In the genomic region with DNA sequence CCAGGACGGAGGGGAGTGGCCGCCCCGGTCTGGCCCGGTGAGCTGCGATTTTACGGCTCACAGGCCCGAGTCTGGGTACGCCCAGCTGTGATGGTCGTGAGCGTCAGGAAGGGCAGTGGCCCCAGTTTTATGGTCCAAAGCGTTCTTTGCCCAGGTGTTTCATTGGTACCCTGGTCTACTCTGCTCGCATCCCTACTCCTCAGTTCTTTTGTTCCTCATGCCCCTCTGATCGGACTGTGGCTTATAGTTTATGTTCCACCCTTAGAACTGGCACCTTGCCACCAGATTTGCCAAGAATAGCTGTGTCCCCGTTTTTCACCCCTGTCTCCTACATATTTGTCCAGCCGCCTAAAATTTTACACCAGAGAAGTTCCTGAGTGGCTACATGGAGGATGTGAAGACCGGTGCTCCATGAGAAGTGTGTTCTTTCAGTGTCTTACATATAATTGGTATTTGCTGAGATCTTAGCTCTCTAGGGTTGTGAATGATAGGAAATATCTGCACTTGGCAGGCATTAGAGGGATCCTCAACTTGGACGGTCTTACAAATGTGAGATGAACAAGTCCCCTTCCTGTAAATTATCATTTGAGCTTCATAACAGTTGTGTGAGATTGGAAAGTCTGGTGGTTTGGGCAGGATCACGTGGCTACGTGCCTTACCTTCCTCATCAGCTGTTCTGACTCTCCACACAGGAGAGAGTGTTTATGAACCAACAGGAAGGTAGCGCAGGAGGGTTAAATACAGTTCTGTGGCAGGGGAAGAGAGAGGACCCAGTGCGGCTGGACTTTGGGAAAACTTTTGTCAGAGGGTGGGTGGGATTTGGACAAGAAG, we compare ENCODE assay signal across 8 cellular contexts. TPM values are rescaled to one million over a fixed set of nuclear protein-coding genes. Genes with fewer than 3 reads are reported as not detected.
DNase-seq lines count a peak whose midpoint lies in the region; ATAC-seq and TF ChIP-seq lines count a peak whose summit lies in the region.

No MANE protein-coding gene starts in this region.

- RAD21 ChIA-PET in HCT116 (lab: Charles Lee; ENCODE audit: low non-redundant PET in 1 of 2, low total read pairs in 2 of 2, uncharacterized antibody in 2 of 2, unreplicated experiment in 2 of 2) = interaction anchor here in 1 of 2 experiments (1.1 kb wide), 1 partner anchor 21 kb away, joined by 3 read pairs; no protein-coding TSS in a partner anchor

- H3K27ac ChIP-seq in HCT116 (ENCODE audit: low read depth, low read length) = peak overlapping the region; percentile 86

- POLR2A ChIA-PET in HCT116 (lab: Charles Lee) = interaction anchor here (1.0 to 2.0 kb wide), 2 partner anchors 14 to 346 kb away, joined by 3 to 5 read pairs; a partner anchor contains a TSS
- POLR2A ChIA-PET in activated CD4-positive, alpha-beta memory T cell treated with anti-CD3 and anti-CD28 coated beads, Interleukin-2, amount 10 ng/mL, durations not matched to agents 7 days and 5 days (lab: Charles Lee) = interaction anchor here (0.6 to 3.0 kb wide), 12 partner anchors 13 to 1661 kb away, joined by 3 to 26 read pairs (median 8); a partner anchor contains a TSS

- H3K9me3 ChIP-seq in BE2C (no peaks in the 10 kb centered on the region), HCT116 (ENCODE audit: control insufficient read depth in 1 of 2, insufficient read depth in 1 of 2, low read depth in 1 of 2, low read length in 2 of 2) (no peaks in the 10 kb centered on the region), iPS-15b (ENCODE audit: control insufficient read depth, insufficient read depth, low read length) (no peaks in the 10 kb centered on the region)

- no peak overlapping the region for H3K4me3 Mint-ChIP-seq in activated CD4-positive, alpha-beta memory T cell treated with anti-CD3 and anti-CD28 coated beads, Interleukin-2, amount 10 ng/mL, durations not matched to agents 7 days and 5 days
- H3K4me3 Mint-ChIP-seq in CD14-positive monocyte (no peak overlapping the region), progenitor cell of endocrine pancreas (ENCODE audit: low read depth) (no peak overlapping the region)

- peaks cover 28% of the 10 kb centered on the region for H3K4me1 Mint-ChIP-seq in activated CD4-positive, alpha-beta memory T cell treated with anti-CD3 and anti-CD28 coated beads, Interleukin-2, amount 10 ng/mL, durations not matched to agents 7 days and 5 days
- peaks cover 34% of the 10 kb centered on the region for H3K4me1 Mint-ChIP-seq in CD14-positive monocyte
- H3K4me1 Mint-ChIP-seq in progenitor cell of endocrine pancreas (ENCODE audit: low read depth) = peaks cover 13% of the 10 kb centered on the region

- no peaks in the 10 kb centered on the region for H3K27me3 Mint-ChIP-seq in activated CD4-positive, alpha-beta memory T cell treated with anti-CD3 and anti-CD28 coated beads, Interleukin-2, amount 10 ng/mL, durations not matched to agents 7 days and 5 days
- H3K27me3 Mint-ChIP-seq in CD14-positive monocyte (ENCODE audit: low read depth in 3 of 3) = peaks cover 0 to 6% (median 2%) of the 10 kb centered on the region in 3 donors
- no peaks in the 10 kb centered on the region for H3K27me3 Mint-ChIP-seq in progenitor cell of endocrine pancreas

- TF ChIP-seq CTCF in BE2C (IDR thresholded peaks at IDR 0.05; ENCODE audit: low read depth, low read length) = no peak
- no peak for TF ChIP-seq CTCF in HCT116 (IDR thresholded peaks at IDR 0.05 in 2 of 3, conservative IDR thresholded peaks at IDR 0.05 in 1 of 3; ENCODE audit: borderline replicate concordance in 1 of 3, insufficient read depth in 1 of 3, low read depth in 2 of 3, low read length in 2 of 3)
- no peak for TF ChIP-seq CTCF in CD14-positive monocyte (IDR thresholded peaks at IDR 0.05)
- no peak for TF ChIP-seq CTCF in progenitor cell of endocrine pancreas (IDR thresholded peaks at IDR 0.05; ENCODE audit: unreplicated experiment)

- H3K9ac ChIP-seq in HCT116 (ENCODE audit: low read length) = peak overlapping the region; percentile 89
- H3K9ac ChIP-seq in iPS-15b (ENCODE audit: low read depth, low read length) = peak overlapping the region; percentile 93

- no peaks in the 10 kb centered on the region for H3K9me2 ChIP-seq in HCT116 (ENCODE audit: insufficient read depth)

- TF ChIP-seq RAD21 in HCT116 (IDR thresholded peaks at IDR 0.05; ENCODE audit: low read depth) = no peak

- intact Hi-C loops in HCT116 (cut with micrococcal nuclease) = loop anchor here (2.0 kb wide), 1 partner anchor 389 kb away; a partner anchor contains a TSS
- intact Hi-C loops in CD14-positive monocyte (cut with micrococcal nuclease) = no loop called here

- H3K27me3 ChIP-seq in BE2C = no peaks in the 10 kb centered on the region
- no peaks in the 10 kb centered on the region for H3K27me3 ChIP-seq in HCT116 (ENCODE audit: insufficient read depth, low read length)
- H3K27me3 ChIP-seq in iPS-15b (ENCODE audit: control insufficient read depth, insufficient read depth, low read length) = no peaks in the 10 kb centered on the region

- H3K36me3 Mint-ChIP-seq in activated CD4-positive, alpha-beta memory T cell treated with anti-CD3 and anti-CD28 coated beads, Interleukin-2, amount 10 ng/mL, durations not matched to agents 7 days and 5 days (ENCODE audit: low read depth) = no peaks in the 10 kb centered on the region
- H3K36me3 Mint-ChIP-seq in CD14-positive monocyte (peaks cover 0 to 7% of the 10 kb centered on the region in 2 donors), progenitor cell of endocrine pancreas (ENCODE audit: insufficient read depth) (no peaks in the 10 kb centered on the region)

- peak overlapping the region; percentile 96 for H3K4me2 ChIP-seq in HCT116 (ENCODE audit: low read length)

- no peaks in the 10 kb centered on the region for H3K9me3 Mint-ChIP-seq in activated CD4-positive, alpha-beta memory T cell treated with anti-CD3 and anti-CD28 coated beads, Interleukin-2, amount 10 ng/mL, durations not matched to agents 7 days and 5 days
- H3K9me3 Mint-ChIP-seq in CD14-positive monocyte (peaks cover 4 to 10% (median 9%) of the 10 kb centered on the region in 7 donors), progenitor cell of endocrine pancreas (ENCODE audit: low read depth) (no peaks in the 10 kb centered on the region)

- H3K4me1 ChIP-seq in BE2C = peaks cover 33% of the 10 kb centered on the region
- peaks cover 14 to 56% of the 10 kb centered on the region in 2 experiments for H3K4me1 ChIP-seq in HCT116 (ENCODE audit: control insufficient read depth in 1 of 2, insufficient read depth in 2 of 2, low read length in 2 of 2)
- peaks cover 25% of the 10 kb centered on the region for H3K4me1 ChIP-seq in iPS-15b (ENCODE audit: control insufficient read depth, insufficient read depth, low read length)

- H3K36me3 ChIP-seq in BE2C = no peaks in the 10 kb centered on the region
- H3K36me3 ChIP-seq in HCT116 (ENCODE audit: control insufficient read depth in 1 of 2, insufficient read depth in 2 of 2, low read length in 2 of 2) = no peaks in the 10 kb centered on the region
- no peaks in the 10 kb centered on the region for H3K36me3 ChIP-seq in iPS-15b (ENCODE audit: control insufficient read depth, insufficient read depth, low read length)

- TF ChIP-seq POLR2A in HCT116 (IDR thresholded peaks at IDR 0.05; ENCODE audit: borderline replicate concordance, extremely low read depth, insufficient read depth, insufficient read length) = no peak

- BruUV-seq in HCT116 (replicated peaks; lab: Mats Ljungman, UMichigan) = TSS peak; percentile 63

- CTCF ChIA-PET in HCT116 (lab: Charles Lee) = interaction anchor here (1.3 to 1.5 kb wide), 2 partner anchors 54 to 234 kb away, joined by 4 to 5 read pairs; no protein-coding TSS in a partner anchor
- CTCF ChIA-PET in activated CD4-positive, alpha-beta memory T cell treated with anti-CD3 and anti-CD28 coated beads, Interleukin-2, amount 10 ng/mL, durations not matched to agents 7 days and 5 days (lab: Charles Lee) = interaction anchor here (0.6 to 2.1 kb wide), 3 partner anchors 9 to 43 kb away, joined by 3 to 6 read pairs (median 3); no protein-coding TSS in a partner anchor

- H3K27ac Mint-ChIP-seq in activated CD4-positive, alpha-beta memory T cell treated with anti-CD3 and anti-CD28 coated beads, Interleukin-2, amount 10 ng/mL, durations not matched to agents 7 days and 5 days = no peak overlapping the region
- H3K27ac Mint-ChIP-seq in CD14-positive monocyte (no peak overlapping the region), progenitor cell of endocrine pancreas (no peak overlapping the region)

- H3K4me3 ChIP-seq in BE2C (ENCODE audit: low read depth, low read length) (peak overlapping the region; percentile 96), HCT116 (replicated peaks in 1 of 2; ENCODE audit: low read depth in 1 of 2, low read length in 2 of 2) (peak overlapping the region; percentile 60 to 86), iPS-15b (ENCODE audit: low read depth, low read length) (peak overlapping the region; percentile 94)

- H3K79me2 ChIP-seq in HCT116 (ENCODE audit: insufficient read depth, low read length) = peaks cover 60% of the 10 kb centered on the region

- H2AFZ ChIP-seq in HCT116 (ENCODE audit: low read depth, low read length, poor library complexity, severe bottlenecking) = peak overlapping the region; percentile 65

- H4K20me1 ChIP-seq in HCT116 (ENCODE audit: insufficient read depth) = no peaks in the 10 kb centered on the region; the same call in 1 of the 2 replicates

- no peak for ATAC-seq in HCT116
- ATAC-seq in stimulated activated naive CD8-positive, alpha-beta T cell treated with anti-CD3 and anti-CD28 coated beads, Interleukin-15, Interleukin-2, amounts not matched to agents 100 U/mL and 50 U/mL, for 24 hours = peak; percentile 29

- DNase-seq in BE2C (no peak), HCT116 (ENCODE audit: low read depth, low spot score) (peak; percentile 56), A172 (ENCODE audit: low spot score) (no peak), CD14-positive monocyte (ENCODE audit: low spot score) (no peak), progenitor cell of endocrine pancreas (ENCODE audit: low spot score, unreplicated experiment) (no peak)
- DNase-seq in activated CD4-positive, alpha-beta memory T cell treated with anti-CD3 and anti-CD28 coated beads, Interleukin-2, amount 10 ng/mL, durations not matched to agents 7 days and 5 days = peak; percentile 51
- DNase-seq in stimulated activated naive CD8-positive, alpha-beta T cell treated with anti-CD3 and anti-CD28 coated beads, Interleukin-15, Interleukin-2, amounts not matched to agents 100 U/mL and 50 U/mL, for 24 hours = no peak

TF ChIP-seq in HCT116, 20 proteins besides CTCF, POLR2A, EP300 and RAD21:
- TF ChIP-seq, protein P1, sequence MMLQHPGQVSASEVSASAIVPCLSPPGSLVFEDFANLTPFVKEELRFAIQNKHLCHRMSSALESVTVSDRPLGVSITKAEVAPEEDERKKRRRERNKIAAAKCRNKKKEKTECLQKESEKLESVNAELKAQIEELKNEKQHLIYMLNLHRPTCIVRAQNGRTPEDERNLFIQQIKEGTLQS (IDR thresholded peaks at IDR 0.05) = no peak
- TF ChIP-seq ZFX (IDR thresholded peaks at IDR 0.05) = 0 out of 2 replicates have a peak, but pooled peaks have one; percentile 32

RNA-seq across cellular contexts. Expression of a gene that starts 1.1 kb away (rescaled TPM):
- polyA plus RNA-seq in BE2C (2012; ENCODE audit: insufficient read depth, insufficient read length, low read depth) = 12.7 TPM
- total RNA-seq in HCT116 (2021; ENCODE audit: unreplicated experiment) = 21.9 TPM
- 8.9 and 10.4 TPM in 2 replicates for polyA plus RNA-seq in HCT116 (2012)
- total RNA-seq in activated CD4-positive, alpha-beta memory T cell treated with anti-CD3 and anti-CD28 coated beads, Interleukin-2, amount 10 ng/mL, durations not matched to agents 7 days and 5 days = 10 to 100 TPM; 13.7 to 13.9 TPM
- 37.9 and 40.0 TPM in 2 replicates for total RNA-seq in A172 (2014; rRNA removed; shearing (Covaris generic))
- 10 to 100 TPM; 12.7 to 15.7 TPM for polyA plus RNA-seq in CD14-positive monocyte
- 31.9 and 32.3 TPM in 2 replicates for total RNA-seq in progenitor cell of endocrine pancreas

Comparison
In these comparisons a context has a peak if more than half of its experiments do, and no peak if none do; other contexts are left out.
1. DNase-seq: peak in HCT116 (single experiment) and activated CD4-positive, alpha-beta memory T cell treated with anti-CD3 and anti-CD28 coated beads, Interleukin-2, amount 10 ng/mL, durations not matched to agents 7 days and 5 days (single experiment); none in BE2C (single experiment), stimulated activated naive CD8-positive, alpha-beta T cell treated with anti-CD3 and anti-CD28 coated beads, Interleukin-15, Interleukin-2, amounts not matched to agents 100 U/mL and 50 U/mL, for 24 hours (single experiment), A172 (single experiment), CD14-positive monocyte (single experiment) and progenitor cell of endocrine pancreas (single experiment).
2. Peak in every context shown above with its lines, with median percentiles within 50 percentile points of each other: H3K4me3 ChIP-seq.